Comparison of ENCODE assay signal across 32 cellular contexts in genomic region chr18:79723628-79724027, GRCh38.
"Had no signal": no experiment of that assay in that cellular context is flagged by ENCODE, and none has a peak within 500 bp of the region (broad histone marks: within the 10 kb centered on the region; RNA-seq: fewer than 3 reads in every experiment).

No MANE protein-coding gene starts in this region.

- H3K4me3 ChIP-seq: Peyer's patch had no signal

- H3K9me3 ChIP-seq: Peyer's patch had no signal

- H3K27ac ChIP-seq: brain microvascular endothelial cell, Peyer's patch, RWPE1, WERI-Rb-1 had no signal

- H3K4me3 Mint-ChIP-seq: activated CD8-positive, alpha-beta T cell treated with anti-CD3 and anti-CD28 coated beads, Interleukin-2, amount 10 ng/mL, durations not matched to agents 7 days and 5 days; activated naive CD8-positive, alpha-beta T cell treated with anti-CD3 and anti-CD28 coated beads for 36 hours; IgD-negative memory B cell had no signal

- DNase-seq: activated CD4-positive, alpha-beta T cell treated with anti-CD3 and anti-CD28 coated beads for 1 hour; activated CD4-positive, alpha-beta T cell treated with anti-CD3 and anti-CD28 coated beads for 48 hours; activated CD4-positive, CD25-positive, alpha-beta regulatory T cell; activated CD8-positive, alpha-beta T cell treated with anti-CD3 and anti-CD28 coated beads, Interleukin-2, amount 10 ng/mL, durations not matched to agents 7 days and 5 days; activated effector memory CD4-positive, alpha-beta T cell treated with anti-CD3 and anti-CD28 coated beads, Interleukin-2, amount 50 U/mL, for 16 hours; activated naive CD4-positive, alpha-beta T cell; activated naive CD4-positive, alpha-beta T cell treated with anti-CD3 and anti-CD28 coated beads, Interleukin-2, amount 50 U/mL, for 16 hours; activated naive CD8-positive, alpha-beta T cell treated with anti-CD3 and anti-CD28 coated beads for 36 hours; activated T-cell treated with anti-CD3 and anti-CD28 coated beads, Interleukin-2, amount 50 U/mL, for 48 hours; amniotic stem cell; aorta; brain microvascular endothelial cell; Karpas-422; KBM-7; NCI-H1105; NCI-H1417 treated with DMSO at 0.1 percent for 48 hours; NCI-H187 treated with DMSO at 0.1 percent for 48 hours; NCI-H2081 treated with DMSO at 0.1 percent for 48 hours; NCI-H510A; NCI-H526; NCI-H748 treated with DMSO at 0.1 percent for 48 hours; NK-92 treated with Interleukin-12 subunit alpha and Interleukin-12 subunit beta, amount 100 ng/mL, for 24 hours; PC-3; SIG-M5; T-helper 1 cell; T1000; WERI-Rb-1 had no signal

- ATAC-seq: activated CD8-positive, alpha-beta T cell treated with anti-CD3 and anti-CD28 coated beads, Interleukin-2, amount 10 ng/mL, durations not matched to agents 7 days and 5 days; PC-3; Right ventricle myocardium inferior; SK-N-SH treated with all-trans-retinoic acid at 6 μM for 48 hours had no signal

- H3K27ac Mint-ChIP-seq: activated CD8-positive, alpha-beta T cell treated with anti-CD3 and anti-CD28 coated beads, Interleukin-2, amount 10 ng/mL, durations not matched to agents 7 days and 5 days; activated naive CD8-positive, alpha-beta T cell treated with anti-CD3 and anti-CD28 coated beads for 36 hours; IgD-negative memory B cell had no signal

- H3K4me1 ChIP-seq: Peyer's patch had no signal

- H3K27me3 Mint-ChIP-seq: activated naive CD8-positive, alpha-beta T cell treated with anti-CD3 and anti-CD28 coated beads for 36 hours; IgD-negative memory B cell had no signal
